16 cellular contexts compared by ENCODE assay signal in genomic region chr1:235588156-235588555, GRCh38.
DNase-seq lines count a peak whose midpoint lies in the region; ATAC-seq, FAIRE-seq and TF ChIP-seq lines count a peak whose summit lies in the region.
"Had no signal": no experiment of that assay in that cellular context is flagged by ENCODE, and none has a peak within 500 bp of the region (broad histone marks: within the 10 kb centered on the region; RNA-seq: fewer than 3 reads in every experiment).

No MANE protein-coding gene starts in this region.

- H3K23ac ChIP-seq in H1 (ENCODE audit: insufficient read length), result no peak overlapping the region

- no peaks in the 10 kb centered on the region; the same call in 1 of the 2 replicates for H3K79me1 ChIP-seq in H1 (ENCODE audit: low read depth, low read length)

- H3K56ac ChIP-seq in H1 (replicated peaks; ENCODE audit: insufficient read length, low read depth, low read length), result no peak overlapping the region

- H4K8ac ChIP-seq in H1 (ENCODE audit: extremely low read depth, insufficient read depth, low read length), result no peak overlapping the region

- H2BK15ac ChIP-seq in H1 (ENCODE audit: low read length), result no peak overlapping the region

- H3K4me2 ChIP-seq in H1 (ENCODE audit: insufficient read depth in 1 of 2, low read depth in 2 of 2, low read length in 2 of 2) (no peak overlapping the region), smooth muscle cell (no peak overlapping the region)

- no peak overlapping the region for H2BK12ac ChIP-seq in H1 (ENCODE audit: low read depth, low read length)

- no peak overlapping the region for H2BK120ac ChIP-seq in H1 (replicated peaks; ENCODE audit: low read depth, low read length)

- H3K9me3 ChIP-seq in H1 (ENCODE audit: insufficient read depth in 2 of 2, low read depth in 1 of 2, low read length in 1 of 2) (peaks cover 8 to 13% of the 10 kb centered on the region in 2 experiments; a peak in 3 of 4 replicates), smooth muscle cell (replicated peaks; ENCODE audit: low read depth) (no peaks in the 10 kb centered on the region)

- 0 out of 2 replicates have a peak, but pooled peaks cover 5% of the 10 kb centered on the region for H3K36me3 Mint-ChIP-seq in HFFc6 (ENCODE audit: low read depth)

- FAIRE-seq in H1 (lab: Jason Lieb, UNC), result no peak
- FAIRE-seq: GM18507, GM19239, HepG2 had no signal

- no peak overlapping the region for H2AK5ac ChIP-seq in H1 (ENCODE audit: low read depth, low read length)

- H3K14ac ChIP-seq in H1 (ENCODE audit: insufficient read length), result no peak overlapping the region

- H3K4me1 ChIP-seq in H1 (replicated peaks in 1 of 4; ENCODE audit: control insufficient read depth in 3 of 4, insufficient read depth in 4 of 4, low read length in 3 of 4) (no peaks in the 10 kb centered on the region), smooth muscle cell (ENCODE audit: low read depth) (no peaks in the 10 kb centered on the region)

- no peaks in the 10 kb centered on the region for H3K27me3 ChIP-seq in H1 (replicated peaks in 1 of 4; ENCODE audit: control insufficient read depth in 3 of 4, extremely low read depth in 1 of 4, insufficient read depth in 3 of 4, low read length in 3 of 4)
- no peaks in the 10 kb centered on the region for H3K27me3 ChIP-seq in smooth muscle cell (ENCODE audit: low read depth)

- CTCF ChIA-PET in H1 (lab: Charles Lee; ENCODE audit: partially characterized antibody), result interaction anchor here (1.4 to 7.2 kb wide), 3 partner anchors 12 to 143 kb away, joined by 3 to 77 read pairs (median 9); no protein-coding TSS in a partner anchor

- no peak overlapping the region for H4K5ac ChIP-seq in H1 (ENCODE audit: insufficient read length, low read depth, low read length)

- no peak overlapping the region for H4K91ac ChIP-seq in H1 (replicated peaks; ENCODE audit: insufficient read length, low read length)

- 0 out of 2 replicates have a peak overlapping the region, but pooled peaks have one; percentile 60 for H2BK5ac ChIP-seq in H1 (ENCODE audit: low read depth, low read length)

- H3K27me3 Mint-ChIP-seq in HFFc6 (ENCODE audit: insufficient read depth), result peaks cover 20% of the 10 kb centered on the region

- no peak for TF ChIP-seq RAD21 in H1 (IDR thresholded peaks at IDR 0.05 in 1 of 2, conservative IDR thresholded peaks at IDR 0.05 in 1 of 2; ENCODE audit: low read depth in 2 of 2, low read length in 2 of 2)

- peaks cover 3% of the 10 kb centered on the region for H3F3A ChIP-seq in smooth muscle cell (ENCODE audit: low read depth)

- H3K4ac ChIP-seq in H1 (replicated peaks; ENCODE audit: insufficient read length, low read depth, low read length), result no peak overlapping the region

- H3K27ac ChIP-seq in H1 (ENCODE audit: low read depth, low read length), result no peak overlapping the region
- H3K27ac ChIP-seq in smooth muscle cell (ENCODE audit: low read depth), result peak overlapping the region; percentile 87

- H3K4me3 ChIP-seq in H1 (ENCODE audit: extremely low read depth in 1 of 4, insufficient read depth in 2 of 4, low read depth in 3 of 4, low read length in 4 of 4), result no peak overlapping the region
- no peak overlapping the region for H3K4me3 ChIP-seq in smooth muscle cell

- H2AFZ ChIP-seq in H1 (ENCODE audit: low read length), result no peak overlapping the region
- no peak overlapping the region for H2AFZ ChIP-seq in smooth muscle cell (ENCODE audit: low read depth)

- no peak for TF ChIP-seq POLR2A in H1 (IDR thresholded peaks at IDR 0.05; ENCODE audit: control extremely low read depth in 1 of 2, low read depth in 2 of 2, low read length in 2 of 2)

- no peak for TF ChIP-seq EP300 in H1 (IDR thresholded peaks at IDR 0.05; ENCODE audit: borderline replicate concordance in 1 of 2, low read depth in 2 of 2, low read length in 2 of 2)

- H3K79me2 ChIP-seq in H1 (ENCODE audit: control insufficient read depth in 1 of 2, insufficient read depth in 2 of 2, low read length in 2 of 2), result no peaks in the 10 kb centered on the region; a peak in 1 of 4 replicates
- no peaks in the 10 kb centered on the region for H3K79me2 ChIP-seq in smooth muscle cell (ENCODE audit: low read depth)

- H4K20me1 ChIP-seq in H1 (replicated peaks in 1 of 2; ENCODE audit: control insufficient read depth in 1 of 2, insufficient read depth in 2 of 2, low read length in 2 of 2), result peaks cover 0 to 2% of the 10 kb centered on the region in 2 experiments
- no peaks in the 10 kb centered on the region for H4K20me1 ChIP-seq in smooth muscle cell (ENCODE audit: low read depth)

- WGBS in H1 (ENCODE audit: extremely low coverage in 1 of 2, insufficient coverage in 1 of 2, insufficient read length in 1 of 2, insufficient replicate concordance in 2 of 2, low coverage in 1 of 2, low lambda C conversion rate in 2 of 2, missing lambda C conversion rate in 1 of 2), 2 experiments, result 86% methylated on average over 7 of the region's 9 CpGs; no CpG with 5 or more reads in 1 of the 2 experiments
- WGBS in smooth muscle cell (ENCODE audit: low lambda C conversion rate), result 94% methylated on average over 5 of the region's 9 CpGs

- peak; percentile 6 for DNase-seq in GM13976 (ENCODE audit: low spot score)
- no peak for DNase-seq in HFFc6
- DNase-seq in H1 (ENCODE audit: low read depth in 1 of 2, low spot score in 2 of 2), result no peak
- DNase-seq in smooth muscle cell (lab: John Stamatoyannopoulos, UW; ENCODE audit: unreplicated experiment), result no peak
- no peak for DNase-seq in dermis blood vessel endothelial cell
- DNase-seq in cerebellum (ENCODE audit: low spot score), result no peak
- DNase-seq: C1 segment of cervical spinal cord; Calu3; CD4-positive, alpha-beta T cell; DMS 273 treated with DMSO at 0.1 percent for 48 hours; H7 had no signal

- H3K27ac Mint-ChIP-seq in HFFc6, result peak overlapping the region; percentile 93
- H3K27ac Mint-ChIP-seq: B cell; CD4-positive, alpha-beta T cell had no signal

- peaks cover 9% of the 10 kb centered on the region; the same call in 1 of the 2 replicates for H3K23me2 ChIP-seq in H1 (ENCODE audit: low read depth, low read length)

- no peak overlapping the region for H3K4me3 Mint-ChIP-seq in HFFc6
- H3K4me3 Mint-ChIP-seq: B cell; CD4-positive, alpha-beta T cell had no signal

- H3K9ac ChIP-seq in H1 (replicated peaks in 1 of 4; ENCODE audit: extremely low read depth in 1 of 4, low read depth in 3 of 4, low read length in 3 of 4), result no peak overlapping the region
- H3K9ac ChIP-seq in smooth muscle cell (ENCODE audit: low read depth), result peak overlapping the region; percentile 71

- in situ Hi-C loops in GM13976 (cut with MboI; ENCODE audit: low sequenced_read_pairs, unreplicated experiment), result no loop called here

- H3K36me3 ChIP-seq in H1 (ENCODE audit: control insufficient read depth in 2 of 4, insufficient read depth in 4 of 4, low read length in 3 of 4) (peaks cover 3 to 21% (median 10%) of the 10 kb centered on the region in 4 experiments; a peak in 6 of 8 replicates), smooth muscle cell (ENCODE audit: low read depth) (no peaks in the 10 kb centered on the region)

- no peaks in the 10 kb centered on the region for H3K9me3 Mint-ChIP-seq in HFFc6

- no peak overlapping the region for H2BK20ac ChIP-seq in H1 (ENCODE audit: low read length)

- TF ChIP-seq CTCF in GM13976 (IDR thresholded peaks at IDR 0.05; ENCODE audit: borderline replicate concordance, control extremely low read depth, extremely low read depth, insufficient read depth, missing control alignments) (no peak), HFFc6 (IDR thresholded peaks at IDR 0.05) (no peak), H1 (IDR thresholded peaks at IDR 0.05; ENCODE audit: control extremely low read depth in 1 of 3, insufficient read depth in 1 of 3, low read depth in 1 of 3, low read length in 3 of 3) (no peak), smooth muscle cell (IDR thresholded peaks at IDR 0.05; ENCODE audit: borderline replicate concordance, insufficient read depth, poor library complexity, severe bottlenecking) (no peak)

- H3K4me1 Mint-ChIP-seq in HFFc6 (ENCODE audit: low read depth), result peaks cover 16% of the 10 kb centered on the region
- H3K4me1 Mint-ChIP-seq: B cell had no signal

- H3K18ac ChIP-seq in H1 (ENCODE audit: extremely low read depth, low read length), result no peak overlapping the region

- POLR2A ChIA-PET in H1 (lab: Charles Lee; ENCODE audit: partially characterized antibody), result no interaction called here

- ATAC-seq in GM19328 (IDR thresholded peaks at IDR 0.05; ENCODE audit: unreplicated experiment), result no peak
- ATAC-seq: HepG2 had no signal

TF ChIP-seq in H1, 55 proteins besides CTCF, POLR2A, EP300 and RAD21:
- TF ChIP-seq NANOG (IDR thresholded peaks at IDR 0.05; ENCODE audit: insufficient read depth, low read depth, low read length, poor library complexity, severe bottlenecking) (no peak), BRCA1 (IDR thresholded peaks at IDR 0.05; ENCODE audit: low read depth, low read length) (no peak), EGR1 (IDR thresholded peaks at IDR 0.05; ENCODE audit: borderline replicate concordance, low read depth, low read length) (no peak), HDAC6 (IDR thresholded peaks at IDR 0.05; ENCODE audit: low read depth, low read length) (no peak), CTBP2 (IDR thresholded peaks at IDR 0.05; ENCODE audit: borderline replicate concordance, insufficient read depth, insufficient read length, low read length) (no peak), YY1 (IDR thresholded peaks at IDR 0.05; ENCODE audit: low read depth, low read length) (no peak), ZNF274 (IDR thresholded peaks at IDR 0.05; ENCODE audit: borderline replicate concordance, extremely low read depth, low read length) (no peak), MAFK (IDR thresholded peaks at IDR 0.05; ENCODE audit: low read depth, low read length) (no peak), SRF (IDR thresholded peaks at IDR 0.05; ENCODE audit: low read depth, low read length) (no peak), SUZ12 (IDR thresholded peaks at IDR 0.05; ENCODE audit: low read length) (no peak), CHD2 (IDR thresholded peaks at IDR 0.05; ENCODE audit: low read length) (no peak)
